Comparison of ENCODE assay signal across 9 cellular contexts in genomic region chr2:52810460-52810859, GRCh38.
A peak's percentile ranks its signal among the peaks of the same experiment; 100 is the strongest.
DNase-seq lines count a peak whose midpoint lies in the region; ATAC-seq and TF ChIP-seq lines count a peak whose summit lies in the region.
"Had no signal": no experiment of that assay in that cellular context is flagged by ENCODE, and none has a peak within 500 bp of the region (broad histone marks: within the 10 kb centered on the region; RNA-seq: fewer than 3 reads in every experiment).

No MANE protein-coding gene starts in this region.

- no peaks in the 10 kb centered on the region for H3K9me3 Mint-ChIP-seq in activated CD4-positive, alpha-beta memory T cell treated with anti-CD3 and anti-CD28 coated beads, Interleukin-2, amount 10 ng/mL, durations not matched to agents 7 days and 5 days

- intact Hi-C loops in adrenal gland (cut with DNase I) = no loop called here

- 27 to 33% (median 31%) methylated on average over 4 of the region's 4 CpGs for WGBS in adrenal gland, 4 donors

- CTCF ChIA-PET in activated CD4-positive, alpha-beta memory T cell treated with anti-CD3 and anti-CD28 coated beads, Interleukin-2, amount 10 ng/mL, durations not matched to agents 7 days and 5 days (lab: Charles Lee) = no interaction called here

- POLR2A ChIA-PET in activated CD4-positive, alpha-beta memory T cell treated with anti-CD3 and anti-CD28 coated beads, Interleukin-2, amount 10 ng/mL, durations not matched to agents 7 days and 5 days (lab: Charles Lee) = no interaction called here

- ATAC-seq in HG03354 (IDR thresholded peaks at IDR 0.05; ENCODE audit: poor library complexity, severe bottlenecking, unreplicated experiment) (peak; percentile 44), GM18505 (IDR thresholded peaks at IDR 0.05; ENCODE audit: unreplicated experiment) (no peak)

- H3K36me3 Mint-ChIP-seq in activated CD4-positive, alpha-beta memory T cell treated with anti-CD3 and anti-CD28 coated beads, Interleukin-2, amount 10 ng/mL, durations not matched to agents 7 days and 5 days (ENCODE audit: low read depth) = no peaks in the 10 kb centered on the region

- peak in 5 of 6 experiments; percentile 6 to 28 (median 18) for TF ChIP-seq CTCF in adrenal gland (IDR thresholded peaks at IDR 0.05)

- no peaks in the 10 kb centered on the region for H3K27me3 Mint-ChIP-seq in activated CD4-positive, alpha-beta memory T cell treated with anti-CD3 and anti-CD28 coated beads, Interleukin-2, amount 10 ng/mL, durations not matched to agents 7 days and 5 days
- H3K27me3 Mint-ChIP-seq: activated B cell treated with CpG ODN at 0.5 μM for 24 hours had no signal

- no peak overlapping the region for H3K4me3 ChIP-seq in adrenal gland

- H3K27ac ChIP-seq in adrenal gland = no peak overlapping the region

- H3K4me1 ChIP-seq in adrenal gland (replicated peaks in 1 of 2) = no peaks in the 10 kb centered on the region

- no peaks in the 10 kb centered on the region for H3K27me3 ChIP-seq in adrenal gland

- peak; percentile 77 for DNase-seq in DMS53 (lab: John Stamatoyannopoulos, UW)
- no peak for DNase-seq in adrenal gland
- DNase-seq in left kidney (ENCODE audit: low read depth, low spot score) = peak; percentile 40
- DNase-seq in NCI-H2196 treated with DMSO at 0.1 percent for 48 hours (lab: John Stamatoyannopoulos, UW; ENCODE audit: unreplicated experiment) = no peak
- no peak for DNase-seq in activated CD4-positive, alpha-beta memory T cell treated with anti-CD3 and anti-CD28 coated beads, Interleukin-2, amount 10 ng/mL, durations not matched to agents 7 days and 5 days
- no peak for DNase-seq in UCSD-AML1 (lab: John Stamatoyannopoulos, UW; ENCODE audit: unreplicated experiment)
- DNase-seq: activated B cell treated with CpG ODN at 0.5 μM for 24 hours had no signal

- peaks cover 0 to 11% (median 0%) of the 10 kb centered on the region in 3 donors for H3K9me3 ChIP-seq in adrenal gland (replicated peaks in 1 of 3)

- no peaks in the 10 kb centered on the region for H3K36me3 ChIP-seq in adrenal gland (replicated peaks in 1 of 2)

- no peak for TF ChIP-seq POLR2A in adrenal gland (IDR thresholded peaks at IDR 0.05)
- no peak for TF ChIP-seq POLR2A in GM18505 (IDR thresholded peaks at IDR 0.05; ENCODE audit: borderline replicate concordance, extremely low read depth, insufficient read depth, insufficient read length)

- H3K4me1 Mint-ChIP-seq in activated CD4-positive, alpha-beta memory T cell treated with anti-CD3 and anti-CD28 coated beads, Interleukin-2, amount 10 ng/mL, durations not matched to agents 7 days and 5 days = no peaks in the 10 kb centered on the region
- H3K4me1 Mint-ChIP-seq: activated B cell treated with CpG ODN at 0.5 μM for 24 hours had no signal

- no peak overlapping the region for H3K4me3 Mint-ChIP-seq in activated CD4-positive, alpha-beta memory T cell treated with anti-CD3 and anti-CD28 coated beads, Interleukin-2, amount 10 ng/mL, durations not matched to agents 7 days and 5 days
- H3K4me3 Mint-ChIP-seq: activated B cell treated with CpG ODN at 0.5 μM for 24 hours had no signal

- H3K27ac Mint-ChIP-seq in activated CD4-positive, alpha-beta memory T cell treated with anti-CD3 and anti-CD28 coated beads, Interleukin-2, amount 10 ng/mL, durations not matched to agents 7 days and 5 days = no peak overlapping the region
- H3K27ac Mint-ChIP-seq: activated B cell treated with CpG ODN at 0.5 μM for 24 hours had no signal

Comparison
In these comparisons a context has a peak if more than half of its experiments do, and no peak if none do; other contexts are left out.
1. DNase-seq: peak in DMS53 (single experiment) and left kidney (single experiment); none in adrenal gland (0 of 7), NCI-H2196 treated with DMSO at 0.1 percent for 48 hours (single experiment), activated CD4-positive, alpha-beta memory T cell treated with anti-CD3 and anti-CD28 coated beads, Interleukin-2, amount 10 ng/mL, durations not matched to agents 7 days and 5 days (single experiment) and UCSD-AML1 (single experiment).